In the genomic region with DNA sequence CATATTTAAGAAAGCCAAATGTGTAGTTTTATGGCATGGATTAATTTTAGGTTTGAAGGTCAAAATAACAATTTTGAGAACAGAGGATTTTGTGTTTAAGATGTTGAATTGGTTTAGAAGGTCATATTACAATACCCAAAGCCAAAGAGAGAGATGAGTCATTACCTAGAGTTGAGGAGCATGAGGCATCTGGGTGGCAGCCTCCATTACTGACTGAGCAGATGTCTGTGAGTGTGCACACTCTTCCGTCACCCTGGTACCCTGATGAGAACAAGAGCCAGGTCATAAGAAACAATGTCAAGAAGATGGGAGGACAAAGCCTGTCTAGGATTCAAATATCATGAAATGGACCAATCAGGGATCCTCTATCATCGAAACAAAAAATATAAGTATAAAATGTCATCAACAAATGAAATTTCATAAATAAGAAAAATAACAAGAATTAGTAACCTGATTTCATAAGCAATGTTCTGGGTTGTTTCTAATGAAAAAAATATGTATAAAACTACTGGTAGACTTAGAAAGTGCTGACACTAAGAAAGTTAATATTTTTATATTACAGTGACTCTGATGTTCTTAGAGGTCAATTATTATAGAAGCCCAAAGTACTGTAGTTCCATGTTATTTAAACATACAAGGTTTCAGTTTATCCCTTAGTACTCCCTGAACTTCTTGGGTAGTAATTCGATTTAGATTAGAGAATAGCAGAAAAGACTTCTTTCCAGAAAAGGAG, we compare ENCODE assay signal across 10 cellular contexts. TPM values are rescaled to one million over a fixed set of nuclear protein-coding genes. Genes with fewer than 3 reads are reported as not detected.
DNase-seq lines count a peak whose midpoint lies in the region; ATAC-seq and TF ChIP-seq lines count a peak whose summit lies in the region.
"Had no signal": no experiment of that assay in that cellular context is flagged by ENCODE, and none has a peak within 500 bp of the region (broad histone marks: within the 10 kb centered on the region; RNA-seq: fewer than 3 reads in every experiment).

No MANE protein-coding gene starts in this region.

- intact Hi-C loops in left ventricle myocardium inferior (cut with micrococcal nuclease) (no loop called here), heart right ventricle (cut with DNase I) (no loop called here)

- no peak overlapping the region for H3K27ac ChIP-seq in AG04450 (ENCODE audit: low read depth, low read length)
- H3K27ac ChIP-seq in left ventricle myocardium inferior (replicated peaks): no peak overlapping the region
- H3K27ac ChIP-seq in heart right ventricle: no peak overlapping the region
- H3K27ac ChIP-seq: skin epidermis had no signal

- no peak overlapping the region for H3K4me3 ChIP-seq in AG04450 (ENCODE audit: low read depth, low read length)
- no peak overlapping the region for H3K4me3 ChIP-seq in left ventricle myocardium inferior
- no peak overlapping the region for H3K4me3 ChIP-seq in heart right ventricle
- H3K4me3 ChIP-seq: skin epidermis had no signal

- POLR2A ChIA-PET in AG04450 (lab: Yijun Ruan, JAX): no interaction called here

- WGBS in heart right ventricle, 2 donors: 91 to 96% methylated on average over 3 of the region's 3 CpGs

- DNase-seq in AG04450 (ENCODE audit: low read depth, low spot score): peak; percentile 23
- DNase-seq in GM03348 (ENCODE audit: low spot score): peak; percentile 71
- DNase-seq in fibroblast of the conjunctiva (ENCODE audit: low read depth): peak; percentile 73
- DNase-seq in NCI-H2029 treated with DMSO at 0.1 percent for 48 hours (lab: John Stamatoyannopoulos, UW): no peak
- DNase-seq in left ventricle myocardium inferior: no peak
- DNase-seq in NOMO-1 treated with dmso at 0.1 percent for 144 hours (lab: John Stamatoyannopoulos, UW; ENCODE audit: unreplicated experiment): no peak
- DNase-seq in heart right ventricle: no peak
- DNase-seq: NCI-H1048 had no signal

- peak; percentile 88 for ATAC-seq in SK-N-SH treated with all-trans-retinoic acid at 6 μM for 48 hours
- ATAC-seq in heart right ventricle: no peak

- no peaks in the 10 kb centered on the region for H3K27me3 ChIP-seq in AG04450 (ENCODE audit: control insufficient read depth, insufficient read depth, low read length)
- no peaks in the 10 kb centered on the region for H3K27me3 ChIP-seq in left ventricle myocardium inferior (ENCODE audit: low read depth)
- H3K27me3 ChIP-seq in heart right ventricle: no peaks in the 10 kb centered on the region

- H3K9me3 ChIP-seq in AG04450 (ENCODE audit: control insufficient read depth, insufficient read depth, low read length) (no peaks in the 10 kb centered on the region), left ventricle myocardium inferior (replicated peaks) (no peaks in the 10 kb centered on the region), heart right ventricle (no peaks in the 10 kb centered on the region)

- no peak for TF ChIP-seq CTCF in AG04450 (IDR thresholded peaks at IDR 0.05; ENCODE audit: low read depth, low read length)
- TF ChIP-seq CTCF in left ventricle myocardium inferior (IDR thresholded peaks at IDR 0.05; ENCODE audit: borderline replicate concordance): no peak
- no peak for TF ChIP-seq CTCF in heart right ventricle (IDR thresholded peaks at IDR 0.05)

- no peaks in the 10 kb centered on the region for H3K36me3 ChIP-seq in left ventricle myocardium inferior
- H3K36me3 ChIP-seq in heart right ventricle: no peaks in the 10 kb centered on the region

- CTCF ChIA-PET in AG04450 (lab: Charles Lee): no interaction called here

- H3K4me1 ChIP-seq in left ventricle myocardium inferior (no peaks in the 10 kb centered on the region), heart right ventricle (peaks cover 0 to 8% (median 0%) of the 10 kb centered on the region in 9 donors)

TF ChIP-seq in SK-N-SH treated with all-trans-retinoic acid at 6 μM for 48 hours, 23 proteins besides CTCF, POLR2A, EP300 and RAD21:
- TF ChIP-seq ZNF70 (CRISPR knock-in tag; IDR thresholded peaks at IDR 0.05): peak; percentile 43; the same call in 1 of the 2 replicates
- no peak for TF ChIP-seq BACH2 (CRISPR knock-in tag; IDR thresholded peaks at IDR 0.05; ENCODE audit: borderline replicate concordance)

RNA-seq across cellular contexts. Expression of gene CUBN, which starts 20.0 kb away (rescaled TPM):
- polyA plus RNA-seq in AG04450 (2011; rRNA removed) (0.38 and 0.76 TPM in 2 replicates), heart right ventricle (under 1 TPM; 0.13 to 0.37 TPM)
- 0.60 and 1.1 TPM in 2 replicates for polyA minus RNA-seq in AG04450 (2011; rRNA and poly(A)+ RNA removed)
- total RNA-seq in left ventricle myocardium inferior (0.44 TPM), heart right ventricle (1 to 10 TPM in 2 of 10 donors, under 1 TPM in 8; 0.25 to 1.2 (median 0.46) TPM)

Comparison
In these comparisons a context has a peak if more than half of its experiments do, and no peak if none do; other contexts are left out.
1. DNase-seq: peak in AG04450 (single experiment), GM03348 (single experiment) and fibroblast of the conjunctiva (single experiment); none in NCI-H2029 treated with DMSO at 0.1 percent for 48 hours (single experiment), left ventricle myocardium inferior (single experiment), NOMO-1 treated with dmso at 0.1 percent for 144 hours (single experiment) and heart right ventricle (0 of 2).